13 cellular contexts compared by ENCODE assay signal in the genomic region with DNA sequence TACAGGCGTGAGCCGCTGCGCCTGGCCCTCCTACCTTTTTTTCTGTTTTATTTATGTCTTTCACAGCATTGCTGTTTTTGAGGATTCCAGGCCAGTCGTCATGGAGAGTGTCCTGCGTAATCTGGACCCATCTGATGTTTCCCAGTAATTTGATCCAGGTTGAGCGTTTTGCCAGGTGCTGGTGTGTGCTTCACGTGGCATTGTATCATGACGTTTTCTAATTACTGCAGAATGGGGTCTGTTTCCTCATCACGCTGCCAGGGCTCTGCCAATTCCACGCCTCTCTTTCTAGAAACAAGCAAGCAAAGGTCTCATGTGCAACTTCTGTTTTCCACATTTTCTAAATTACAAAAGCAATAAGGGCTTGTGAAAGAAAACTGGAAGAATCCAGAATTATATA. TPM values are rescaled to one million over a fixed set of nuclear protein-coding genes. Genes with fewer than 3 reads are reported as not detected.
DNase-seq lines count a peak whose midpoint lies in the region; ATAC-seq, FAIRE-seq and TF ChIP-seq lines count a peak whose summit lies in the region.
"Had no signal": no experiment of that assay in that cellular context is flagged by ENCODE, and none has a peak within 500 bp of the region (broad histone marks: within the 10 kb centered on the region; RNA-seq: fewer than 3 reads in every experiment).

No MANE protein-coding gene starts in this region.

- no peak overlapping the region for H3K4me3 ChIP-seq in adipocyte (ENCODE audit: low read length)
- H3K4me3 ChIP-seq in neural progenitor cell, result no peak overlapping the region
- H3K4me3 ChIP-seq in kidney (ENCODE audit: low read length in 2 of 2), result no peak overlapping the region
- H3K4me3 ChIP-seq: ascending aorta, Peyer's patch had no signal

- no peak overlapping the region for H2AFZ ChIP-seq in neural progenitor cell (replicated peaks)

- H3K4me2 ChIP-seq in neural progenitor cell, result no peak overlapping the region

- H4K20me1 ChIP-seq in neural progenitor cell (ENCODE audit: low read depth), result no peaks in the 10 kb centered on the region

- H3F3A ChIP-seq in neural progenitor cell (ENCODE audit: low read depth), result no peaks in the 10 kb centered on the region

- peaks cover 11% of the 10 kb centered on the region for H3K27me3 Mint-ChIP-seq in neural progenitor cell (ENCODE audit: insufficient read depth, low read depth)

- H3K9me3 Mint-ChIP-seq in neural progenitor cell, result no peaks in the 10 kb centered on the region

- H3K9me3 ChIP-seq in adipocyte (ENCODE audit: control insufficient read depth, low read length) (no peaks in the 10 kb centered on the region), neural progenitor cell (ENCODE audit: low read depth) (no peaks in the 10 kb centered on the region), kidney (ENCODE audit: control insufficient read depth in 1 of 2, low read length in 2 of 2) (no peaks in the 10 kb centered on the region)
- H3K9me3 ChIP-seq: ascending aorta, Peyer's patch had no signal

- no peaks in the 10 kb centered on the region for H3K36me3 Mint-ChIP-seq in neural progenitor cell

- H3K4me1 ChIP-seq in adipocyte (ENCODE audit: control insufficient read depth, insufficient read depth, low read length) (peaks cover 10% of the 10 kb centered on the region), neural progenitor cell (no peaks in the 10 kb centered on the region), kidney (ENCODE audit: control insufficient read depth in 1 of 2, insufficient read depth in 1 of 2, low read depth in 1 of 2, low read length in 2 of 2) (no peaks in the 10 kb centered on the region)
- H3K4me1 ChIP-seq: Peyer's patch had no signal

- H3K9ac ChIP-seq in adipocyte (ENCODE audit: low read length), result no peak overlapping the region
- H3K9ac ChIP-seq in neural progenitor cell, result no peak overlapping the region
- no peak overlapping the region for H3K9ac ChIP-seq in kidney (ENCODE audit: low read length in 2 of 2)

- peak; percentile 42 for DNase-seq in GM04504 (ENCODE audit: low read depth)
- DNase-seq in NCI-H1930 (lab: John Stamatoyannopoulos, UW), result peak; percentile 29 to 46
- DNase-seq in adipocyte (ENCODE audit: low read depth), result peak; percentile 42
- no peak for DNase-seq in neural progenitor cell (ENCODE audit: low spot score)
- DNase-seq in kidney, result no peak
- DNase-seq: KG1; Peyer's patch; stimulated activated CD4-positive, alpha-beta T cell treated with anti-CD3 and anti-CD28 coated beads, Interleukin-2, amount 100 ng/mL, for 48 hours had no signal

- H3K4me3 Mint-ChIP-seq in neural progenitor cell, result peak overlapping the region; percentile 21

- peak overlapping the region; percentile 74 for H3K27ac Mint-ChIP-seq in neural progenitor cell

- H3K27ac ChIP-seq in neural progenitor cell (no peak overlapping the region), kidney (ENCODE audit: low read depth in 2 of 2, low read length in 2 of 2) (no peak overlapping the region)
- H3K27ac ChIP-seq: ascending aorta, Peyer's patch had no signal

- H3K27me3 ChIP-seq in adipocyte (replicated peaks; ENCODE audit: control insufficient read depth, insufficient read depth, low read length) (no peaks in the 10 kb centered on the region), neural progenitor cell (peaks cover 16% of the 10 kb centered on the region)
- H3K27me3 ChIP-seq: ascending aorta, Peyer's patch had no signal

- intact Hi-C loops in kidney (cut with DNase I), result no loop called here

- no peaks in the 10 kb centered on the region for H3K36me3 ChIP-seq in adipocyte (ENCODE audit: control insufficient read depth, insufficient read depth, low read length, severe bottlenecking)
- no peaks in the 10 kb centered on the region for H3K36me3 ChIP-seq in neural progenitor cell
- no peaks in the 10 kb centered on the region for H3K36me3 ChIP-seq in kidney (ENCODE audit: control insufficient read depth in 1 of 2, insufficient read depth in 2 of 2, low read length in 2 of 2)
- H3K36me3 ChIP-seq: ascending aorta, Peyer's patch had no signal

- TF ChIP-seq CTCF in neural progenitor cell (IDR thresholded peaks at IDR 0.05), result no peak
- no peak for TF ChIP-seq CTCF in kidney (IDR thresholded peaks at IDR 0.05; ENCODE audit: borderline replicate concordance, extremely low read depth, insufficient read depth)

- no peak for FAIRE-seq in kidney (lab: Jason Lieb, UNC)

- no peaks in the 10 kb centered on the region for H3K79me2 ChIP-seq in neural progenitor cell (ENCODE audit: low read depth)

- ATAC-seq in GM21723 (IDR thresholded peaks at IDR 0.05; ENCODE audit: unreplicated experiment) (no peak), HG03432 (IDR thresholded peaks at IDR 0.05; ENCODE audit: unreplicated experiment) (no peak), GM21619 (IDR thresholded peaks at IDR 0.05; ENCODE audit: unreplicated experiment) (no peak)

- H3K4me1 Mint-ChIP-seq in neural progenitor cell, result peaks cover 4% of the 10 kb centered on the region

RNA-seq across cellular contexts. Expression of a gene that starts 28.3 kb away (rescaled TPM):
- total RNA-seq in neural progenitor cell (ENCODE audit: low replicate concordance), result not detected in 2 replicates
- total RNA-seq in kidney, result not detected
- polyA plus RNA-seq in kidney (ENCODE audit: insufficient read depth, low read depth, low replicate concordance), result not detected
- total RNA-seq: ascending aorta, Peyer's patch had no signal

RNA-seq across cellular contexts. Expression of a gene that starts 37.6 kb away (rescaled TPM):
- total RNA-seq in neural progenitor cell (ENCODE audit: low replicate concordance) (0.06 TPM in 1 of 2 replicates, not detected in the other), kidney (not detected)
- not detected for polyA plus RNA-seq in kidney (ENCODE audit: insufficient read depth, low read depth, low replicate concordance)
- total RNA-seq: temporal lobe had no signal

Comparison
In these comparisons a context has a peak if more than half of its experiments do, and no peak if none do; other contexts are left out.
1. DNase-seq: peak in GM04504 (single experiment), NCI-H1930 (2 of 2) and adipocyte (single experiment); none in neural progenitor cell (single experiment) and kidney (single experiment).